ENCODE assay signal across 22 cellular contexts in the genomic region with DNA sequence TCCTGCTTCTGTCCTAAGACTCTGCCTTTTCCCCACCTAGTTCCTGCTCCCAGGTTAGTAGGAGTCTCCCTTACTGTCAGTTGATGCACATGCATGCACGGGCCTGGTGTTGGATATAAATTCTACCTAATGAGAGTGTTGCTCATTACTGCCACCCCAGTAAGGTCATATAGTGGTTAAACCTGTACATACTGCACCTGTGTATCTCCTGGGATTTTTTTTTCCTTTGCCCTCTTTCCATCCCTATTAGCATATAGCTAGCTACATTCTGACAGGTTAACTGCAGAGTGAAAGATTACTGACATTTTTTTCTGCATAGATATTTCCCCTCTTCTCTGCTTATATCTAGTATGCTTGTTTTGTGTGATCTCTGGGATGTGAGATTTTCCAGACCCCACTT.
DNase-seq lines count a peak whose midpoint lies in the region; ATAC-seq and TF ChIP-seq lines count a peak whose summit lies in the region.
"Had no signal": no experiment of that assay in that cellular context is flagged by ENCODE, and none has a peak within 500 bp of the region (broad histone marks: within the 10 kb centered on the region; RNA-seq: fewer than 3 reads in every experiment).

No MANE protein-coding gene starts in this region.

- intact Hi-C loops in PC-3 (cut with micrococcal nuclease): no loop called here

- no peaks in the 10 kb centered on the region for H3K36me3 ChIP-seq in neural cell (ENCODE audit: insufficient read depth, low read length)
- no peaks in the 10 kb centered on the region for H3K36me3 ChIP-seq in PC-3 (ENCODE audit: low read depth, low read length)
- H3K36me3 ChIP-seq: BLaER1 treated with 17β-estradiol and CSF1 and Interleukin-3, amounts not matched to agents 10 nM and 100 nM had no signal

- H2AFZ ChIP-seq in neural cell (ENCODE audit: low read depth, low read length): no peak overlapping the region
- H2AFZ ChIP-seq in PC-3 (ENCODE audit: low read length): no peak overlapping the region

- peak; percentile 78 for TF ChIP-seq EP300 in neural cell (conservative IDR thresholded peaks at IDR 0.05; ENCODE audit: poor library complexity, severe bottlenecking)

- H3K4me2 ChIP-seq in neural cell (ENCODE audit: low read length): peak overlapping the region; percentile 49
- no peak overlapping the region for H3K4me2 ChIP-seq in PC-3 (ENCODE audit: low read length)
- H3K4me2 ChIP-seq: A549; BLaER1 treated with 17β-estradiol and CSF1 and Interleukin-3, amounts not matched to agents 10 nM and 100 nM had no signal

- no TSS peak for BruUV-seq in PC-3 (replicated peaks; lab: Mats Ljungman, UMichigan)

- H4K20me1 ChIP-seq in neural cell (ENCODE audit: insufficient read depth) (no peaks in the 10 kb centered on the region), PC-3 (ENCODE audit: low read length) (no peaks in the 10 kb centered on the region)
- H4K20me1 ChIP-seq: BLaER1 treated with 17β-estradiol and CSF1 and Interleukin-3, amounts not matched to agents 10 nM and 100 nM had no signal

- peak; percentile 19 for TF ChIP-seq CTCF in C4-2B (conservative IDR thresholded peaks at IDR 0.05)
- TF ChIP-seq CTCF in neural cell (IDR thresholded peaks at IDR 0.05; ENCODE audit: poor library complexity, severe bottlenecking): peak; percentile 56
- TF ChIP-seq CTCF in PC-3 (conservative IDR thresholded peaks at IDR 0.05; ENCODE audit: low read depth, low read length): no peak

- no peak for TF ChIP-seq RAD21 in neural cell (conservative IDR thresholded peaks at IDR 0.05)

- H3K9ac ChIP-seq in neural cell (ENCODE audit: low read length) (peak overlapping the region; percentile 25), PC-3 (ENCODE audit: low read length) (no peak overlapping the region)
- H3K9ac ChIP-seq: BLaER1 treated with 17β-estradiol and CSF1 and Interleukin-3, amounts not matched to agents 10 nM and 100 nM had no signal

- peak; percentile 94 for ATAC-seq in esophagus mucosa
- ATAC-seq in HG03432 (IDR thresholded peaks at IDR 0.05; ENCODE audit: unreplicated experiment): no peak
- ATAC-seq in HG03196 (IDR thresholded peaks at IDR 0.05; ENCODE audit: unreplicated experiment): no peak
- ATAC-seq in PC-3: no peak
- ATAC-seq: A549, GM12878 had no signal

- H3K27me3 ChIP-seq in neural cell (ENCODE audit: insufficient read depth, low read depth, low read length): no peaks in the 10 kb centered on the region
- no peaks in the 10 kb centered on the region for H3K27me3 ChIP-seq in PC-3 (ENCODE audit: low read length)
- H3K27me3 ChIP-seq: BLaER1 treated with 17β-estradiol and CSF1 and Interleukin-3, amounts not matched to agents 10 nM and 100 nM had no signal

- H3K9me2 ChIP-seq in neural cell (ENCODE audit: insufficient read depth, low read length): no peaks in the 10 kb centered on the region
- H3K9me2 ChIP-seq in PC-3 (replicated peaks; ENCODE audit: low read length): no peaks in the 10 kb centered on the region

- H3K9me3 ChIP-seq in neural cell (ENCODE audit: low read length) (no peaks in the 10 kb centered on the region), PC-3 (ENCODE audit: low read length) (no peaks in the 10 kb centered on the region)
- H3K9me3 ChIP-seq: A549; BLaER1 treated with 17β-estradiol and CSF1 and Interleukin-3, amounts not matched to agents 10 nM and 100 nM had no signal

- CTCF ChIA-PET in PC-3 (lab: Charles Lee): no interaction called here

- H3K4me1 ChIP-seq in PC-3 (ENCODE audit: insufficient read depth, low read length): no peaks in the 10 kb centered on the region
- H3K4me1 ChIP-seq: A549; BLaER1 treated with 17β-estradiol and CSF1 and Interleukin-3, amounts not matched to agents 10 nM and 100 nM had no signal

- H3K4me3 ChIP-seq in neural cell (ENCODE audit: low read length) (peak overlapping the region; percentile 1), PC-3 (ENCODE audit: low read length) (no peak overlapping the region)
- H3K4me3 ChIP-seq: A549; BLaER1 treated with 17β-estradiol and CSF1 and Interleukin-3, amounts not matched to agents 10 nM and 100 nM; GM12878 had no signal

- POLR2A ChIA-PET in PC-3 (lab: Charles Lee; ENCODE audit: unreplicated experiment): no interaction called here

- no peaks in the 10 kb centered on the region for H3F3A ChIP-seq in neural cell (ENCODE audit: insufficient read depth, low read length, poor library complexity, severe bottlenecking)
- no peaks in the 10 kb centered on the region for H3F3A ChIP-seq in PC-3 (ENCODE audit: low read length, unreplicated experiment)

- H3K79me2 ChIP-seq in neural cell (replicated peaks; ENCODE audit: insufficient read depth, low read length) (no peaks in the 10 kb centered on the region), PC-3 (ENCODE audit: low read length) (no peaks in the 10 kb centered on the region)

- no peak overlapping the region for H3K27ac ChIP-seq in C4-2B
- peak overlapping the region; percentile 73 for H3K27ac ChIP-seq in neural cell (ENCODE audit: low read length)
- H3K27ac ChIP-seq in PC-3 (ENCODE audit: low read length): no peak overlapping the region
- H3K27ac ChIP-seq: 22Rv1; A549; BLaER1 treated with 17β-estradiol and CSF1 and Interleukin-3, amounts not matched to agents 10 nM and 100 nM had no signal

- DNase-seq in PC-3: no peak
- DNase-seq: AML-193; CD4-positive, alpha-beta memory T cell; CD4-positive, CD25-positive, alpha-beta regulatory T cell; CD8-positive, alpha-beta memory T cell; COR-L47; DMS 273 treated with DMSO at 0.1 percent for 48 hours; DMS153; DMS53; DMS79; DND-41; EL; GDM1 had no signal

TF ChIP-seq in neural cell, 6 proteins besides CTCF, POLR2A, EP300 and RAD21:
- TF ChIP-seq POLR2AphosphoS5 (IDR thresholded peaks at IDR 0.05) (peak; percentile 54), SMC3 (conservative IDR thresholded peaks at IDR 0.05; ENCODE audit: poor library complexity) (peak; percentile 34)
- TF ChIP-seq, protein P1, sequence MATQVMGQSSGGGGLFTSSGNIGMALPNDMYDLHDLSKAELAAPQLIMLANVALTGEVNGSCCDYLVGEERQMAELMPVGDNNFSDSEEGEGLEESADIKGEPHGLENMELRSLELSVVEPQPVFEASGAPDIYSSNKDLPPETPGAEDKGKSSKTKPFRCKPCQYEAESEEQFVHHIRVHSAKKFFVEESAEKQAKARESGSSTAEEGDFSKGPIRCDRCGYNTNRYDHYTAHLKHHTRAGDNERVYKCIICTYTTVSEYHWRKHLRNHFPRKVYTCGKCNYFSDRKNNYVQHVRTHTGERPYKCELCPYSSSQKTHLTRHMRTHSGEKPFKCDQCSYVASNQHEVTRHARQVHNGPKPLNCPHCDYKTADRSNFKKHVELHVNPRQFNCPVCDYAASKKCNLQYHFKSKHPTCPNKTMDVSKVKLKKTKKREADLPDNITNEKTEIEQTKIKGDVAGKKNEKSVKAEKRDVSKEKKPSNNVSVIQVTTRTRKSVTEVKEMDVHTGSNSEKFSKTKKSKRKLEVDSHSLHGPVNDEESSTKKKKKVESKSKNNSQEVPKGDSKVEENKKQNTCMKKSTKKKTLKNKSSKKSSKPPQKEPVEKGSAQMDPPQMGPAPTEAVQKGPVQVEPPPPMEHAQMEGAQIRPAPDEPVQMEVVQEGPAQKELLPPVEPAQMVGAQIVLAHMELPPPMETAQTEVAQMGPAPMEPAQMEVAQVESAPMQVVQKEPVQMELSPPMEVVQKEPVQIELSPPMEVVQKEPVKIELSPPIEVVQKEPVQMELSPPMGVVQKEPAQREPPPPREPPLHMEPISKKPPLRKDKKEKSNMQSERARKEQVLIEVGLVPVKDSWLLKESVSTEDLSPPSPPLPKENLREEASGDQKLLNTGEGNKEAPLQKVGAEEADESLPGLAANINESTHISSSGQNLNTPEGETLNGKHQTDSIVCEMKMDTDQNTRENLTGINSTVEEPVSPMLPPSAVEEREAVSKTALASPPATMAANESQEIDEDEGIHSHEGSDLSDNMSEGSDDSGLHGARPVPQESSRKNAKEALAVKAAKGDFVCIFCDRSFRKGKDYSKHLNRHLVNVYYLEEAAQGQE (IDR thresholded peaks at IDR 0.05; ENCODE audit: borderline replicate concordance): no peak
